12 cellular contexts compared by ENCODE assay signal in the genomic region with DNA sequence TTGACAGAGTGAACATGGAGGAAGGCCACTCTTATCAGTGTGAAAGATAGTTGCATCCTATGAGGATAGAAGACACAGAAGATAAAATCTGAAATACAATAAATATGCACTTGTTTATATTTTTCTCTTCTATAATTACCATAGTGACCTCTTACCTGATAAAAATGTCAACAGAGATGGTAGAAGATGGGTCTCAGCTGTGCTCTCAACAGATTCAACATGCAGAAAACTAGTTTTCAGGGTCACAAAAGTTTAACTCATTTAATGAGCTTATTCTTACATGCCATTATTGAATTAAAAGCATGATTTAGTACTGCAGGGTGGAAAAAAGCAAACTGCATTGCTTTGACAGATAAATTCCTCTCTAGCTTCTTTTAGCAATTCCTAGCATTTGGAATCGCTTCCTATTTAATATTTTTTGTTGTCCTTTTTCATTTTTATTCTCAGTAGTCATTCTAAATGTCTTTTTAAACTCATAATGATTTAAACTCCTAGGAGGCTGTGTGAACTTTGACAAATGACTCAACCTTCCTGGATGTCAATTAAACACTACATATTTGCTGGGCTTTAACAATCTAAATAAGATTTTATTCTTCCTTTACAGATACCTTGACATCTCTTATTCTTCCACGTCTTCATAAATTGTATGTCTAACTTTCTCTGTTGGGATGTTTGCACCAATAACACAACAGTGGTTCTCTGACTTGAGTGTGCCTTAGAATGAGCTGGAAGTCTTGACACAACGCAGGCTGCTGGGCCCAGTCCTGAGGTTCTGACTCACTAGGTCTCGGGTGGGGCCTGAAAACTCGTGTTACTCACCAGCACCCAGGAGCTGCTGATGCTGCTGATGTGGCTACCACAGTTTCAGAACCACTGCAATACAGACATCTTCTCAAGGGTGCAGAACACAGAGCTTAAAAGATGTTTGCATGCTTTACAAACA.
A peak's percentile ranks its signal among the peaks of the same experiment; 100 is the strongest.
DNase-seq lines count a peak whose midpoint lies in the region; ATAC-seq and TF ChIP-seq lines count a peak whose summit lies in the region.
"Had no signal": no experiment of that assay in that cellular context is flagged by ENCODE, and none has a peak within 500 bp of the region (broad histone marks: within the 10 kb centered on the region; RNA-seq: fewer than 3 reads in every experiment).

No MANE protein-coding gene starts in this region.

- H3K9ac ChIP-seq in GM23248 (peak overlapping the region; percentile 44), adipocyte (ENCODE audit: low read length) (peak overlapping the region; percentile 46), skeletal muscle satellite cell (ENCODE audit: low read depth, low read length) (no peak overlapping the region)

- TF ChIP-seq POLR2A in heart left ventricle (IDR thresholded peaks at IDR 0.05) = no peak

- H2AFZ ChIP-seq in GM23248 = no peak overlapping the region; the same call in 1 of the 2 replicates

- H3K4me2 ChIP-seq in GM23248 (ENCODE audit: unreplicated experiment) (peak overlapping the region; percentile 56), skeletal muscle satellite cell (ENCODE audit: low read length) (peak overlapping the region; percentile 11)

- H3K9me3 ChIP-seq in GM23248 (ENCODE audit: low read depth) (no peaks in the 10 kb centered on the region), adipocyte (ENCODE audit: control insufficient read depth, low read length) (no peaks in the 10 kb centered on the region), heart left ventricle (no peaks in the 10 kb centered on the region), skeletal muscle satellite cell (replicated peaks; ENCODE audit: low read length) (no peaks in the 10 kb centered on the region)

- no peak for TF ChIP-seq CTCF in heart left ventricle (IDR thresholded peaks at IDR 0.05)

- H3K79me2 ChIP-seq in GM23248 (ENCODE audit: insufficient read depth) = no peaks in the 10 kb centered on the region

- H3K4me3 ChIP-seq in GM23248 = no peak overlapping the region
- no peak overlapping the region for H3K4me3 ChIP-seq in adipocyte (ENCODE audit: low read length)
- H3K4me3 ChIP-seq in heart left ventricle = no peak overlapping the region
- H3K4me3 ChIP-seq in skeletal muscle satellite cell (ENCODE audit: low read length) = no peak overlapping the region

- H3K27ac ChIP-seq in GM23248 = peak overlapping the region; percentile 82
- H3K27ac ChIP-seq in heart left ventricle = no peak overlapping the region

- 5 to 10% methylated on average over 5 of the region's 5 CpGs for WGBS in GM23248 (ENCODE audit: low coverage in 1 of 2, low lambda C conversion rate in 2 of 2, missing lambda C conversion rate in 2 of 2), 2 experiments
- 67 to 81% (median 76%) methylated on average over 5 of the region's 5 CpGs for whole genome bisulfite sequencing in heart left ventricle, 4 donors

- no peaks in the 10 kb centered on the region for H3K9me2 ChIP-seq in GM23248 (ENCODE audit: insufficient read depth)

- H3K27me3 ChIP-seq in GM23248 (replicated peaks; ENCODE audit: insufficient read depth) (no peaks in the 10 kb centered on the region), adipocyte (replicated peaks; ENCODE audit: control insufficient read depth, insufficient read depth, low read length) (no peaks in the 10 kb centered on the region), heart left ventricle (no peaks in the 10 kb centered on the region), skeletal muscle satellite cell (ENCODE audit: control insufficient read depth, insufficient read depth, low read length) (no peaks in the 10 kb centered on the region)

- intact Hi-C loops in heart left ventricle (cut with DNase I) = no loop called here

- in situ Hi-C loops in GM23248 (cut with MboI) = no loop called here

- H4K20me1 ChIP-seq in GM23248 (ENCODE audit: insufficient read depth) = no peaks in the 10 kb centered on the region

- ATAC-seq in heart left ventricle (peak in 3 of 4 donors; percentile 37 to 92 (median 78)), HG02870 (IDR thresholded peaks at IDR 0.05; ENCODE audit: unreplicated experiment) (no peak), GM18498 (IDR thresholded peaks at IDR 0.05; ENCODE audit: unreplicated experiment) (no peak)

- peaks cover 40% of the 10 kb centered on the region for H3F3A ChIP-seq in GM23248 (ENCODE audit: insufficient read depth)

- H3K4me1 ChIP-seq in GM23248 (ENCODE audit: insufficient read depth) (peaks cover 30% of the 10 kb centered on the region), adipocyte (ENCODE audit: control insufficient read depth, insufficient read depth, low read length) (peaks cover 25% of the 10 kb centered on the region), heart left ventricle (peaks cover 0 to 6% (median 0%) of the 10 kb centered on the region in 12 donors), skeletal muscle satellite cell (ENCODE audit: control insufficient read depth, insufficient read depth, low read length) (peaks cover 25% of the 10 kb centered on the region)

- DNase-seq in GM23248 (peak; percentile 96), adipocyte (ENCODE audit: low read depth) (peak; percentile 72), heart left ventricle (peak in 3 of 5 donors; percentile 17 to 71 (median 57)), SK-N-DZ (ENCODE audit: low spot score) (no peak), NCI-H2081 (lab: John Stamatoyannopoulos, UW) (no peak)
- DNase-seq: DMS53; KBM-7; NCI-H524; stimulated activated CD4-positive, alpha-beta T cell treated with anti-CD3 and anti-CD28 coated beads, Interleukin-4, amount 100 ng/mL, for 24 hours had no signal

- H3K36me3 ChIP-seq in GM23248 (ENCODE audit: low read depth) (no peaks in the 10 kb centered on the region), adipocyte (ENCODE audit: control insufficient read depth, insufficient read depth, low read length, severe bottlenecking) (no peaks in the 10 kb centered on the region), heart left ventricle (no peaks in the 10 kb centered on the region), skeletal muscle satellite cell (ENCODE audit: insufficient read depth, low read length) (no peaks in the 10 kb centered on the region)

Comparison
In these comparisons a context has a peak if more than half of its experiments do, and no peak if none do; other contexts are left out.
1. DNase-seq: peak in GM23248 (single experiment), adipocyte (single experiment) and heart left ventricle (3 of 5); none in SK-N-DZ (single experiment) and NCI-H2081 (0 of 2).
2. ATAC-seq: peak in heart left ventricle (3 of 4); none in HG02870 (single experiment) and GM18498 (single experiment).